8 cellular contexts compared by ENCODE assay signal in genomic region chr3:15377961-15378791, GRCh38. TPM values are rescaled to one million over a fixed set of nuclear protein-coding genes. Genes with fewer than 3 reads are reported as not detected.
A peak's percentile ranks its signal among the peaks of the same experiment; 100 is the strongest.
DNase-seq lines count a peak whose midpoint lies in the region; TF ChIP-seq lines count a peak whose summit lies in the region.

No MANE protein-coding gene starts in this region.

- H3K9me3 Mint-ChIP-seq in activated T-helper 1 cell treated with anti-CD3 and anti-CD28 coated beads, Interleukin-12 subunit alpha, Interleukin-12 subunit beta, Interleukin-2, Interleukin-4 antibody, amounts not matched to agents 30 ng/mL and 10 ng/mL and 1 ng/mL, durations not matched to agents 14 hours and 24 hours and 36 hours = no peaks in the 10 kb centered on the region
- H3K9me3 Mint-ChIP-seq in nephron = no peaks in the 10 kb centered on the region

- no peaks in the 10 kb centered on the region for H3K36me3 Mint-ChIP-seq in activated T-helper 1 cell treated with anti-CD3 and anti-CD28 coated beads, Interleukin-12 subunit alpha, Interleukin-12 subunit beta, Interleukin-2, Interleukin-4 antibody, amounts not matched to agents 30 ng/mL and 10 ng/mL and 1 ng/mL, durations not matched to agents 14 hours and 24 hours and 36 hours (ENCODE audit: low read depth)
- no peaks in the 10 kb centered on the region for H3K36me3 Mint-ChIP-seq in nephron (ENCODE audit: low read depth)

- peaks cover 5% of the 10 kb centered on the region for H3K27me3 Mint-ChIP-seq in activated T-helper 1 cell treated with anti-CD3 and anti-CD28 coated beads, Interleukin-12 subunit alpha, Interleukin-12 subunit beta, Interleukin-2, Interleukin-4 antibody, amounts not matched to agents 30 ng/mL and 10 ng/mL and 1 ng/mL, durations not matched to agents 14 hours and 24 hours and 36 hours (ENCODE audit: insufficient read depth)
- no peaks in the 10 kb centered on the region for H3K27me3 Mint-ChIP-seq in nephron (ENCODE audit: low read depth)

- intact Hi-C loops in activated T-helper 1 cell treated with anti-CD3 and anti-CD28 coated beads, Interleukin-12 subunit alpha, Interleukin-12 subunit beta, Interleukin-2, Interleukin-4 antibody, amounts not matched to agents 30 ng/mL and 10 ng/mL and 1 ng/mL, durations not matched to agents 14 hours and 24 hours and 36 hours (cut with micrococcal nuclease) = loop anchor here (1.0 to 5.0 kb wide), 14 partner anchors 17 to 313 kb away; partner anchors contain the start of genes BTD, CAPN7, EAF1 and HACL1

- H3K4me1 Mint-ChIP-seq in activated T-helper 1 cell treated with anti-CD3 and anti-CD28 coated beads, Interleukin-12 subunit alpha, Interleukin-12 subunit beta, Interleukin-2, Interleukin-4 antibody, amounts not matched to agents 30 ng/mL and 10 ng/mL and 1 ng/mL, durations not matched to agents 14 hours and 24 hours and 36 hours (ENCODE audit: low read depth) = peaks cover 20% of the 10 kb centered on the region
- peaks cover 8% of the 10 kb centered on the region for H3K4me1 Mint-ChIP-seq in nephron

- peak overlapping the region; percentile 80 for H3K27ac Mint-ChIP-seq in activated T-helper 1 cell treated with anti-CD3 and anti-CD28 coated beads, Interleukin-12 subunit alpha, Interleukin-12 subunit beta, Interleukin-2, Interleukin-4 antibody, amounts not matched to agents 30 ng/mL and 10 ng/mL and 1 ng/mL, durations not matched to agents 14 hours and 24 hours and 36 hours
- H3K27ac Mint-ChIP-seq in nephron = peak overlapping the region; percentile 25 to 74 (median 68)

- DNase-seq in EH (ENCODE audit: low read depth) = peak; percentile 95
- peak; percentile 92 for DNase-seq in H4 (ENCODE audit: low spot score)
- DNase-seq in LHCN-M2 (ENCODE audit: low read depth) = peak; percentile 92
- DNase-seq in RKO (ENCODE audit: low spot score) = peak; percentile 92
- peak; percentile 93 for DNase-seq in activated T-helper 1 cell treated with anti-CD3 and anti-CD28 coated beads, Interleukin-12 subunit alpha, Interleukin-12 subunit beta, Interleukin-2, Interleukin-4 antibody, amounts not matched to agents 30 ng/mL and 10 ng/mL and 1 ng/mL, durations not matched to agents 14 hours and 24 hours and 36 hours (ENCODE audit: low spot score)
- DNase-seq in fibroblast of peridontal ligament (ENCODE audit: extremely low read depth) = peak; percentile 96
- peak; percentile 92 for DNase-seq in stimulated activated naive CD4-positive, alpha-beta T cell treated with Interleukin-2 at 50 U/mL for 16 hours (lab: John Stamatoyannopoulos, UW)

- H3K4me3 Mint-ChIP-seq in activated T-helper 1 cell treated with anti-CD3 and anti-CD28 coated beads, Interleukin-12 subunit alpha, Interleukin-12 subunit beta, Interleukin-2, Interleukin-4 antibody, amounts not matched to agents 30 ng/mL and 10 ng/mL and 1 ng/mL, durations not matched to agents 14 hours and 24 hours and 36 hours = no peak overlapping the region
- H3K4me3 Mint-ChIP-seq in nephron = peak overlapping the region; percentile 17 to 34 (median 24)

- peak; percentile 81 to 86 (median 84) for TF ChIP-seq CTCF in nephron (IDR thresholded peaks at IDR 0.05; ENCODE audit: unreplicated experiment in 3 of 3)

RNA-seq across cellular contexts. Expression of gene SH3BP5, which starts 45.8 kb away (rescaled TPM):
- 11.7 and 12.4 TPM in 2 replicates for total RNA-seq in H4 (2014; rRNA removed; shearing (Covaris generic))
- 7.8 and 8.4 TPM in 2 replicates for total RNA-seq in LHCN-M2 (2014; rRNA removed)
- polyA plus RNA-seq in LHCN-M2 (2012) = 12.5 TPM
- 28.0 and 30.3 TPM in 2 replicates for total RNA-seq in activated T-helper 1 cell treated with anti-CD3 and anti-CD28 coated beads, Interleukin-12 subunit alpha, Interleukin-12 subunit beta, Interleukin-2, Interleukin-4 antibody, amounts not matched to agents 30 ng/mL and 10 ng/mL and 1 ng/mL, durations not matched to agents 14 hours and 24 hours and 36 hours

RNA-seq across cellular contexts. Expression of gene METTL6, which starts 49.2 kb away (rescaled TPM):
- 26.8 and 34.0 TPM in 2 replicates for total RNA-seq in H4 (2014; rRNA removed; shearing (Covaris generic))
- total RNA-seq in LHCN-M2 (2014; rRNA removed) = 26.5 and 26.9 TPM in 2 replicates
- 18.0 TPM for polyA plus RNA-seq in LHCN-M2 (2012)
- total RNA-seq in activated T-helper 1 cell treated with anti-CD3 and anti-CD28 coated beads, Interleukin-12 subunit alpha, Interleukin-12 subunit beta, Interleukin-2, Interleukin-4 antibody, amounts not matched to agents 30 ng/mL and 10 ng/mL and 1 ng/mL, durations not matched to agents 14 hours and 24 hours and 36 hours = 15.0 and 15.8 TPM in 2 replicates

RNA-seq across cellular contexts. Expression of gene EAF1, which starts 49.2 kb away (rescaled TPM):
- total RNA-seq in H4 (2014; rRNA removed; shearing (Covaris generic)) = 13.1 and 15.8 TPM in 2 replicates
- total RNA-seq in LHCN-M2 (2014; rRNA removed) = 17.6 and 20.3 TPM in 2 replicates
- 6.2 TPM for polyA plus RNA-seq in LHCN-M2 (2012)
- total RNA-seq in activated T-helper 1 cell treated with anti-CD3 and anti-CD28 coated beads, Interleukin-12 subunit alpha, Interleukin-12 subunit beta, Interleukin-2, Interleukin-4 antibody, amounts not matched to agents 30 ng/mL and 10 ng/mL and 1 ng/mL, durations not matched to agents 14 hours and 24 hours and 36 hours = 27.3 and 27.8 TPM in 2 replicates

Comparison
In these comparisons a context has a peak if more than half of its experiments do, and no peak if none do; other contexts are left out.
1. Peak in every context shown above with its lines: DNase-seq.